9 cellular contexts compared by ENCODE assay signal in the genomic region with DNA sequence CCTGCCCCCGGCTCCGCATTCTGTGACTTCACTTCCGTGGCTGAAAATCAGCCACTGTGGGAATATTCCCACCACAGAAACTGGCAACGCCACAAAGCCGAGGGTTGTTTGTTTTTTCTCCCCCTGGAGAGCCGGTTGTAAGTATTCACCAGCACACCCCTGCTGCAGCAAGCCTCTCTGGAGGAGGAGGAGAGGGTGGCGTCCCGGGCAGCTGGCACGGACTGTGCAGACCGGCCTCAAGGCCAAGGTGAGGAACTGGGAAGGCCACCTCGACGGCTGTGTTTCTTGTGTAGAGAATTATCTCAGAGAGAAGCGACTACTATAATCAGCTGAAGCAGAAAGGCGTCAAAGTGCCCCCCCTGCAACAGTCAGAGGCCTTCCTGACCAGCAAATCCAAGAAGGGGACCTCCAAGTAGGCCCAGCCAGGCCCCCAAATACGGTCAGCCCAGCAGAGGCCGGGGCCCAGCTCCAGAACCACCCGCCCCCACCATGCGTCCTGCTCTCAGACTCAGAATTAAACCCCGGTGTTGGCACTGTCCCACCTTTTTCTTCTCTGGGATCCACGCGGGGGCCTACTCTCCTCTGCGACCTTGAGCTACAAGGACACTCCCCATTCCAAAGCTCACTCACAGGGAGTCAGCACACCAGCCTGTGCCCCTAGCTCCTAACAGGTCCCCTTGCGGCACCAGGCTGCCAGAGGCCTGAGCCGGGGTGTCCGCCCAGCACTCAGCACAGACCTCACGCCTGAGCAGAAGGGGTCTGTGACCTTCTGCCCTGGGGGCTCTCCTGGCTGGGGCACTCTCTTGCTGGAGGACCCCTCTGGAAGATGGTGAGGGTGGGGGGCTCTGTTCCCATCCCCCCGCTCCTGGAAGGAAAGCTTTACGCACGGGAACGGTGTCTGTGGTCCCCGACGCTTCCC. TPM values are rescaled to one million over a fixed set of nuclear protein-coding genes. Genes with fewer than 3 reads are reported as not detected.
DNase-seq lines count a peak whose midpoint lies in the region; ATAC-seq and TF ChIP-seq lines count a peak whose summit lies in the region.
"Had no signal": no experiment of that assay in that cellular context is flagged by ENCODE, and none has a peak within 500 bp of the region (broad histone marks: within the 10 kb centered on the region; RNA-seq: fewer than 3 reads in every experiment).

No MANE protein-coding gene starts in this region.

- peak overlapping the region; percentile 51; the same call in 1 of the 2 replicates for H3K9ac ChIP-seq in iPS-20b (ENCODE audit: low read depth, low read length)

- no peaks in the 10 kb centered on the region for H3K36me3 Mint-ChIP-seq in activated naive CD8-positive, alpha-beta T cell treated with anti-CD3 and anti-CD28 coated beads for 36 hours

- no peak for TF ChIP-seq POLR2A in stomach (IDR thresholded peaks at IDR 0.05)

- 43 to 57% (median 53%) methylated on average over 20 to 32 of the region's 32 CpGs for WGBS in stomach, 5 donors

- DNase-seq in DMS53 (lab: John Stamatoyannopoulos, UW) (peak; percentile 40), DMS53 treated with DMSO at 0.1 percent for 48 hours (lab: John Stamatoyannopoulos, UW; ENCODE audit: unreplicated experiment) (no peak), stomach (no peak), dedifferentiated amniotic fluid mesenchymal stem cell (ENCODE audit: extremely low spot score) (no peak), NCI-H82 treated with DMSO at 0.1 percent for 48 hours (lab: John Stamatoyannopoulos, UW; ENCODE audit: unreplicated experiment) (no peak)
- no peak for DNase-seq in activated naive CD8-positive, alpha-beta T cell treated with anti-CD3 and anti-CD28 coated beads for 36 hours

- no peaks in the 10 kb centered on the region for H3K36me3 ChIP-seq in iPS-20b (ENCODE audit: insufficient read depth, low read depth, low read length)
- H3K36me3 ChIP-seq in stomach = no peaks in the 10 kb centered on the region

- peak overlapping the region; percentile 69; the same call in 1 of the 2 replicates for H3K4me3 ChIP-seq in iPS-20b (ENCODE audit: low read length)
- peak overlapping the region; percentile 62 to 91 (median 78) for H3K4me3 ChIP-seq in stomach

- TF ChIP-seq EP300 in stomach (IDR thresholded peaks at IDR 0.05) = no peak

- H3K27ac Mint-ChIP-seq in activated naive CD8-positive, alpha-beta T cell treated with anti-CD3 and anti-CD28 coated beads for 36 hours = peak overlapping the region; percentile 85

- H3K4me1 Mint-ChIP-seq in activated naive CD8-positive, alpha-beta T cell treated with anti-CD3 and anti-CD28 coated beads for 36 hours = peaks cover 8% of the 10 kb centered on the region

- no peaks in the 10 kb centered on the region for H3K9me3 ChIP-seq in iPS-20b (ENCODE audit: insufficient read depth, low read depth, low read length)
- H3K9me3 ChIP-seq in stomach = no peaks in the 10 kb centered on the region

- peaks cover 13% of the 10 kb centered on the region; the same call in 1 of the 2 replicates for H3K27me3 ChIP-seq in iPS-20b (ENCODE audit: insufficient read depth, low read length)
- H3K27me3 ChIP-seq in stomach = peaks cover 0 to 30% (median 0%) of the 10 kb centered on the region in 3 donors

- TF ChIP-seq CTCF in stomach (IDR thresholded peaks at IDR 0.05) = no peak

- peak overlapping the region; percentile 79 for H3K4me3 Mint-ChIP-seq in activated naive CD8-positive, alpha-beta T cell treated with anti-CD3 and anti-CD28 coated beads for 36 hours

- no peaks in the 10 kb centered on the region for H3K9me3 Mint-ChIP-seq in activated naive CD8-positive, alpha-beta T cell treated with anti-CD3 and anti-CD28 coated beads for 36 hours

- peaks cover 6% of the 10 kb centered on the region; the same call in 1 of the 2 replicates for H3K4me1 ChIP-seq in iPS-20b (ENCODE audit: insufficient read depth, low read length)
- peaks cover 28 to 55% (median 54%) of the 10 kb centered on the region in 4 donors for H3K4me1 ChIP-seq in stomach

- intact Hi-C loops in stomach (cut with DNase I; ENCODE audit: low total_unique reads) = no loop called here

- H3K27ac ChIP-seq in iPS-20b (ENCODE audit: low read length) = no peak overlapping the region
- H3K27ac ChIP-seq in stomach = peak overlapping the region in 2 of 5 donors; percentile 56 to 88

- peaks cover 3% of the 10 kb centered on the region for H3K27me3 Mint-ChIP-seq in activated naive CD8-positive, alpha-beta T cell treated with anti-CD3 and anti-CD28 coated beads for 36 hours

- no peak for ATAC-seq in GM18858 (IDR thresholded peaks at IDR 0.05; ENCODE audit: unreplicated experiment)

RNA-seq across cellular contexts. Expression of a gene that starts 1.2 kb away (rescaled TPM):
- total RNA-seq in activated naive CD8-positive, alpha-beta T cell treated with anti-CD3 and anti-CD28 coated beads for 36 hours = 1 to 10 TPM; 1.5 to 1.8 TPM
- total RNA-seq in stomach = not detected
- 10 to 100 TPM in 2 of 3 donors, 1 to 10 TPM in 1; 7.3 to 26.5 (median 12.5) TPM for polyA plus RNA-seq in stomach
- total RNA-seq: A172 had no signal

RNA-seq across cellular contexts. Expression of a gene that starts 19.1 kb away (rescaled TPM):
- total RNA-seq in activated naive CD8-positive, alpha-beta T cell treated with anti-CD3 and anti-CD28 coated beads for 36 hours = not detected
- total RNA-seq in stomach = not detected
- polyA plus RNA-seq in stomach = not detected
- total RNA-seq: A172 had no signal

RNA-seq across cellular contexts. Expression of a gene that starts 24.9 kb away (rescaled TPM):
- total RNA-seq in activated naive CD8-positive, alpha-beta T cell treated with anti-CD3 and anti-CD28 coated beads for 36 hours = 10 to 100 TPM; 47.5 to 57.5 TPM
- 100 to 1,000 TPM in 1 of 5 donors, 10 to 100 TPM in 4; 19.8 to 212 (median 49.0) TPM for total RNA-seq in stomach
- polyA plus RNA-seq in stomach = 10 to 100 TPM; 12.0 to 22.9 (median 18.5) TPM
